ENCODE assay signal across 8 cellular contexts in genomic region chr6:139373928-139374356, GRCh38. TPM values are rescaled to one million over a fixed set of nuclear protein-coding genes. Genes with fewer than 3 reads are reported as not detected.
DNase-seq lines count a peak whose midpoint lies in the region; ATAC-seq, FAIRE-seq and TF ChIP-seq lines count a peak whose summit lies in the region.

No MANE protein-coding gene starts in this region.

- no peaks in the 10 kb centered on the region for H3K36me3 ChIP-seq in GM12878 (ENCODE audit: control insufficient read depth in 2 of 2, insufficient read depth in 2 of 2, low read length in 1 of 2)
- peaks cover 6% of the 10 kb centered on the region in 2 donors for H3K36me3 ChIP-seq in left lung
- no peaks in the 10 kb centered on the region for H3K36me3 ChIP-seq in thoracic aorta

- CTCF ChIA-PET in GM12878 (lab: Yijun Ruan, JAX), result interaction anchor here (0.7 to 6.9 kb wide), 26 partner anchors 9 to 1067 kb away, joined by 3 to 100 read pairs (median 4); no protein-coding TSS in a partner anchor

- peaks cover 9% of the 10 kb centered on the region for H3K36me3 Mint-ChIP-seq in activated T-cell treated with anti-CD3 and anti-CD28 coated beads, Interleukin-2, amount 50 U/mL, for 4 hours (ENCODE audit: insufficient read depth)

- POLR2A ChIA-PET in GM12878 (lab: Charles Lee), result interaction anchor here (0.9 to 1.5 kb wide), 4 partner anchors 56 to 565 kb away, joined by 3 to 4 read pairs (median 3); no protein-coding TSS in a partner anchor

- WGBS in GM12878 (ENCODE audit: insufficient coverage, insufficient replicate concordance, low lambda C conversion rate, missing lambda C conversion rate), result 2% methylated on average over 22 of the region's 25 CpGs

- no peak for TF ChIP-seq RAD21 in GM12878 (IDR thresholded peaks at IDR 0.05; ENCODE audit: insufficient read depth, low read depth, low read length)

- SMC1A ChIA-PET in GM12878 (lab: Charles Lee; ENCODE audit: uncharacterized antibody, unreplicated experiment), result interaction anchor here (0.6 to 6.3 kb wide), 30 partner anchors 9 to 1165 kb away, joined by 3 to 90 read pairs (median 4); partner anchors contain the start of gene TXLNB

- H3K4me1 ChIP-seq in GM12878 (ENCODE audit: control insufficient read depth, insufficient read depth, low read length) (0 out of 2 replicates have a peak, but pooled peaks cover 2% of the 10 kb centered on the region), left lung (peaks cover 23 to 52% of the 10 kb centered on the region in 2 donors), thoracic aorta (ENCODE audit: control insufficient read depth in 1 of 2, low read depth in 2 of 2) (peaks cover 19 to 39% of the 10 kb centered on the region in 2 donors)

- H3K27me3 ChIP-seq in GM12878 (replicated peaks in 1 of 2; ENCODE audit: control insufficient read depth in 2 of 2, insufficient read depth in 2 of 2, low read length in 1 of 2) (no peaks in the 10 kb centered on the region), left lung (no peaks in the 10 kb centered on the region), thoracic aorta (replicated peaks; ENCODE audit: insufficient read depth) (no peaks in the 10 kb centered on the region)

- TF ChIP-seq POLR2A in GM12878 (IDR thresholded peaks at IDR 0.05; ENCODE audit: low read depth, low read length), result no peak

- no peaks in the 10 kb centered on the region for H3K9me3 Mint-ChIP-seq in activated T-cell treated with anti-CD3 and anti-CD28 coated beads, Interleukin-2, amount 50 U/mL, for 4 hours

- H3K9me3 ChIP-seq in GM12878 (replicated peaks; ENCODE audit: control insufficient read depth, insufficient read depth, low read length) (no peaks in the 10 kb centered on the region), left lung (no peaks in the 10 kb centered on the region), thoracic aorta (no peaks in the 10 kb centered on the region)

- in situ Hi-C loops in GM12878 (cut with MboI), result loop anchor here (5.0 kb wide), 1 partner anchor 553 kb away; no protein-coding TSS in a partner anchor

- no peak for ATAC-seq in activated T-cell treated with anti-CD3 and anti-CD28 coated beads, Interleukin-2, amount 50 U/mL, for 4 hours
- ATAC-seq in HG03565 (IDR thresholded peaks at IDR 0.05; ENCODE audit: unreplicated experiment) (peak; percentile 4), GM12878 (peak; percentile 7), left lung (peak; percentile 3), thoracic aorta (ENCODE audit: insufficient number of reproducible peaks, low FRiP score, low read depth) (peak; percentile 27)

- peaks cover 47% of the 10 kb centered on the region for H3K4me1 Mint-ChIP-seq in activated T-cell treated with anti-CD3 and anti-CD28 coated beads, Interleukin-2, amount 50 U/mL, for 4 hours (ENCODE audit: low read depth)

- TF ChIP-seq EP300 in GM12878 (IDR thresholded peaks at IDR 0.05; ENCODE audit: borderline replicate concordance in 1 of 2, control insufficient read depth in 1 of 2, low read depth in 2 of 2, low read length in 2 of 2), result no peak

- H3K9ac ChIP-seq in GM12878 (ENCODE audit: control insufficient read depth, insufficient read depth, low read length), result peak overlapping the region; percentile 77

- H3K4me2 ChIP-seq in GM12878 (ENCODE audit: control insufficient read depth, insufficient read depth), result peak overlapping the region; percentile 83

- peaks cover 22% of the 10 kb centered on the region for H3K79me2 ChIP-seq in GM12878 (ENCODE audit: control insufficient read depth, insufficient read depth, low read length)

- TF ChIP-seq CTCF in GM12878 (IDR thresholded peaks at IDR 0.05 in 2 of 3, conservative IDR thresholded peaks at IDR 0.05 in 1 of 3; ENCODE audit: control insufficient read depth in 2 of 3, extremely low read depth in 1 of 3, insufficient read depth in 1 of 3, low read depth in 3 of 3, low read length in 3 of 3) (no peak), left lung (IDR thresholded peaks at IDR 0.05) (no peak), thoracic aorta (IDR thresholded peaks at IDR 0.05) (no peak)

- RAD21 ChIA-PET in GM12878 (lab: Charles Lee; ENCODE audit: unreplicated experiment), result interaction anchor here (0.5 to 7.4 kb wide), 44 partner anchors 9 to 1583 kb away, joined by 3 to 107 read pairs (median 6); no protein-coding TSS in a partner anchor

- peak overlapping the region; percentile 81 for H3K27ac ChIP-seq in GM12878 (ENCODE audit: control insufficient read depth, insufficient read depth)
- H3K27ac ChIP-seq in left lung, result peak overlapping the region; percentile 97 to 99
- peak overlapping the region; percentile 89 for H3K27ac ChIP-seq in thoracic aorta

- TSS peak; percentile 95 for BruUV-seq in GM12878 (replicated peaks; lab: Mats Ljungman, UMichigan)

- peak overlapping the region; percentile 97 for H3K4me3 Mint-ChIP-seq in activated T-cell treated with anti-CD3 and anti-CD28 coated beads, Interleukin-2, amount 50 U/mL, for 4 hours

- peak overlapping the region; percentile 87 for H2AFZ ChIP-seq in GM12878 (ENCODE audit: control insufficient read depth, low read depth, low read length)

- FAIRE-seq in GM12878 (lab: Jason Lieb, UNC), result no peak

- DNase-seq in activated T-cell treated with anti-CD3 and anti-CD28 coated beads, Interleukin-2, amount 50 U/mL, for 4 hours, result no peak
- DNase-seq in activated T-cell treated with anti-CD3 and anti-CD28 coated beads, Interleukin-2, amount 50 U/mL, for 1 hour, result no peak
- DNase-seq in GM12878 (ENCODE audit: low read depth, low spot score) (no peak), left lung (peak in 1 of 2 donors; percentile 82), thoracic aorta (ENCODE audit: low spot score) (no peak), NCI-H2196 (lab: John Stamatoyannopoulos, UW; ENCODE audit: unreplicated experiment) (no peak)
- DNase-seq in activated CD4-positive, CD25-positive, alpha-beta regulatory T cell treated with anti-CD3 and anti-CD28 coated beads, Interleukin-2, amount 50 U/mL, for 72 hours, result no peak

- intact Hi-C loops in GM12878 (cut with micrococcal nuclease; ENCODE audit: unreplicated experiment), result loop anchor here (2.0 to 10.0 kb wide), 9 partner anchors 227 to 1168 kb away; no protein-coding TSS in a partner anchor
- intact Hi-C loops in left lung (cut with DNase I), result no loop called here

- H4K20me1 ChIP-seq in GM12878 (ENCODE audit: control insufficient read depth, insufficient read depth), result no peaks in the 10 kb centered on the region

- H3K27me3 Mint-ChIP-seq in activated T-cell treated with anti-CD3 and anti-CD28 coated beads, Interleukin-2, amount 50 U/mL, for 4 hours (ENCODE audit: low read depth), result no peaks in the 10 kb centered on the region

- peak overlapping the region; percentile 93 for H3K4me3 ChIP-seq in GM12878
- peak overlapping the region; percentile 88 to 97 for H3K4me3 ChIP-seq in left lung
- peak overlapping the region; percentile 96 for H3K4me3 ChIP-seq in thoracic aorta

TF ChIP-seq in GM12878, 131 proteins besides CTCF, POLR2A, EP300 and RAD21 (continues in another document):
- TF ChIP-seq STAT3 (IDR thresholded peaks at IDR 0.05; ENCODE audit: low read depth, low read length) (no peak), EED (IDR thresholded peaks at IDR 0.05; ENCODE audit: low read depth) (peak; percentile 15; the same call in 1 of the 2 replicates), POU2F2 (IDR thresholded peaks at IDR 0.05; ENCODE audit: borderline replicate concordance, low read depth, low read length) (no peak), ZNF24 (IDR thresholded peaks at IDR 0.05) (no peak), HDGF (IDR thresholded peaks at IDR 0.05) (no peak), SPI1 (IDR thresholded peaks at IDR 0.05; ENCODE audit: borderline replicate concordance, insufficient read depth, low read depth, low read length) (peak; percentile 57), CHD1 (IDR thresholded peaks at IDR 0.05; ENCODE audit: low read depth, low read length) (no peak), NKRF (conservative IDR thresholded peaks at IDR 0.05) (no peak), PAX8 (IDR thresholded peaks at IDR 0.05) (no peak)

RNA-seq across cellular contexts. Expression of gene CITED2, which starts 0.5 kb away (rescaled TPM):
- total RNA-seq in activated T-cell treated with anti-CD3 and anti-CD28 coated beads, Interleukin-2, amount 50 U/mL, for 4 hours, result 10 to 100 TPM; 35.3 to 61.8 (median 54.1) TPM
- total RNA-seq in GM12878 (2013; cell fraction: nucleolus; rRNA removed), result 14.1 and 15.5 TPM in 2 replicates
- 11.5 and 13.7 TPM in 2 replicates for total RNA-seq in GM12878 (2014; rRNA removed)
- total RNA-seq in GM12878 (2014; rRNA removed; fragmentation: Illumina TruSeq; extraction: Trizol), result 3.0 and 3.3 TPM in 2 replicates
- 18.0 and 20.0 TPM in 2 replicates for total RNA-seq in GM12878 (2021)
- 2.8 TPM for polyA plus RNA-seq in GM12878 (2011; ENCODE audit: low read depth)
- 8.1 and 9.8 TPM in 2 replicates for polyA plus RNA-seq in GM12878 (2011; rRNA removed)
- 4.7 and 7.7 TPM in 2 replicates for polyA plus RNA-seq in GM12878 (2011; cell fraction: cytosol; rRNA removed)
- polyA plus RNA-seq in GM12878 (2011; cell fraction: nucleus; rRNA removed), result 11.2 and 14.7 TPM in 2 replicates
- 6.4 and 7.1 TPM in 2 replicates for polyA plus RNA-seq in GM12878 (2012)
- 8.9 and 9.9 TPM in 2 replicates for polyA plus RNA-seq in GM12878 (2014; fragmentation: Illumina TruSeq; extraction: Trizol)
- under 1 TPM; 0.08 to 0.49 TPM for polyA plus RNA-seq in GM12878 (2014; fragmentation: Nextera tagmentation; extraction: Ambion mirVana)
- 8.5 and 11.2 TPM in 2 replicates for polyA plus RNA-seq in GM12878 (2014; rRNA removed)
- 1 to 10 TPM; 3.1 to 6.0 TPM for polyA plus RNA-seq in GM12878 (2016; fragmentation: Nextera tagmentation; extraction: Ambion mirVana)
- polyA minus RNA-seq in GM12878 (2011; rRNA and poly(A)+ RNA removed), result 2.9 and 4.4 TPM in 2 replicates
- polyA minus RNA-seq in GM12878 (2011; cell fraction: cytosol; rRNA and poly(A)+ RNA removed), result 6.4 and 9.0 TPM in 2 replicates
- polyA minus RNA-seq in GM12878 (2011; cell fraction: nucleus; rRNA and poly(A)+ RNA removed), result 10.4 and 20.6 TPM in 2 replicates
- 100 to 1,000 TPM; 142 to 321 TPM for total RNA-seq in left lung
- 10 to 100 TPM; 43.5 to 62.7 TPM for total RNA-seq in thoracic aorta

Comparison
In these comparisons a context has a peak if more than half of its experiments do, and no peak if none do; other contexts are left out.
1. ATAC-seq: peak in HG03565 (single experiment), GM12878 (single experiment), left lung (single experiment) and thoracic aorta (single experiment); none in activated T-cell treated with anti-CD3 and anti-CD28 coated beads, Interleukin-2, amount 50 U/mL, for 4 hours (0 of 2).
2. Peak in every context shown above with its lines, with median percentiles within 50 percentile points of each other: H3K27ac ChIP-seq and H3K4me3 ChIP-seq.